ENCODE assay signal across 10 cellular contexts in the genomic region with DNA sequence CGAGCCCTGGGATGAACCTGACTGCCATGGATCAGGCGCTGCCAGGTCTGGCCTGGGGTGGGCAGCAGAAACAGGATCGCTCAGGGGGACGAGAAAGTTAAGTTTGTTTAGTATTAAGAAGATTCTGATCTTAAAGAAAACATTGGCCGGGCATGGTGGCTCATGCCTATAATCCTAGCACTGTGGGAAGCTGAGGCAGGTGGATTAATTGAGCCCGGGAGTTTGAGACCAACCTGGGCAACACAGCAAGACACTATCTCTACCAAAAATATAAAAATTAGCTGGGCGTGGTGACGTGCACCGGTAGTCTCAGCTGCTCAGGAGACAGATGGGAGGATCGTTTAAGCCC. TPM values are rescaled to one million over a fixed set of nuclear protein-coding genes. Genes with fewer than 3 reads are reported as not detected.
A peak's percentile ranks its signal among the peaks of the same experiment; 100 is the strongest.
DNase-seq lines count a peak whose midpoint lies in the region; FAIRE-seq and TF ChIP-seq lines count a peak whose summit lies in the region.
"Had no signal": no experiment of that assay in that cellular context is flagged by ENCODE, and none has a peak within 500 bp of the region (broad histone marks: within the 10 kb centered on the region; RNA-seq: fewer than 3 reads in every experiment).

No MANE protein-coding gene starts in this region.

- no peak for FAIRE-seq in H54 (lab: Jason Lieb, UNC)

- H3K36me3 Mint-ChIP-seq in HFFc6 (ENCODE audit: low read depth) (peaks cover 5% of the 10 kb centered on the region), brain (peaks cover 4% of the 10 kb centered on the region), nephron progenitor cell (ENCODE audit: low read depth) (no peaks in the 10 kb centered on the region)

- H3K4me3 ChIP-seq in AG10803 (ENCODE audit: low read length): peak overlapping the region; percentile 56

- H3K4me3 Mint-ChIP-seq in HFFc6 (peak overlapping the region; percentile 39), brain (peak overlapping the region; percentile 47 to 71 (median 55)), nephron progenitor cell (peak overlapping the region; percentile 8)

- no peak for TF ChIP-seq POLR2A in H54 (IDR thresholded peaks at IDR 0.05; ENCODE audit: low read depth, low read length)

- H3K27me3 Mint-ChIP-seq in HFFc6 (ENCODE audit: insufficient read depth) (peaks cover 7% of the 10 kb centered on the region), brain (no peaks in the 10 kb centered on the region), nephron progenitor cell (ENCODE audit: low read depth, poor library complexity) (no peaks in the 10 kb centered on the region)

- H3K27ac Mint-ChIP-seq in HFFc6 (no peak overlapping the region), brain (peak overlapping the region in 2 of 5 experiments; percentile 24 to 84), nephron progenitor cell (no peak overlapping the region)

- TF ChIP-seq CTCF in AG10803 (conservative IDR thresholded peaks at IDR 0.05; ENCODE audit: low read length) (no peak), HFFc6 (IDR thresholded peaks at IDR 0.05) (no peak), brain (conservative IDR thresholded peaks at IDR 0.05) (no peak), nephron progenitor cell (IDR thresholded peaks at IDR 0.05) (no peak)

- H3K9me3 Mint-ChIP-seq in HFFc6 (0 out of 2 replicates have a peak, but pooled peaks cover 4% of the 10 kb centered on the region), brain (peaks cover 0 to 23% (median 2%) of the 10 kb centered on the region in 5 experiments), nephron progenitor cell (peaks cover 36% of the 10 kb centered on the region)

- no peak for DNase-seq in AG10803 (ENCODE audit: low read depth)
- DNase-seq in HFFc6: no peak
- no peak for DNase-seq in nephron progenitor cell
- DNase-seq in H54 (ENCODE audit: insufficient read length, low spot score): no peak
- DNase-seq in H4 (ENCODE audit: low spot score): no peak
- no peak for DNase-seq in NCI-H2081 (lab: John Stamatoyannopoulos, UW)
- no peak for DNase-seq in DMS153 treated with DMSO at 0.1 percent for 48 hours (lab: John Stamatoyannopoulos, UW; ENCODE audit: unreplicated experiment)
- DNase-seq: cortex of kidney, T-helper 9 cell had no signal

- H3K4me1 Mint-ChIP-seq in HFFc6 (ENCODE audit: low read depth) (peaks cover 13% of the 10 kb centered on the region), brain (peaks cover 31% of the 10 kb centered on the region), nephron progenitor cell (peaks cover 17% of the 10 kb centered on the region)

RNA-seq across cellular contexts. Expression of a gene that starts 0.7 kb away (rescaled TPM):
- total RNA-seq in HFFc6 (2021; fragmentation: NEBNext Ultra II Directional; extraction: Animal tissue kit (Norgen Biotek cat#: 25700)): 1,000 to 10,000 TPM; 2,260 to 2,886 (median 2,666) TPM
- polyA plus RNA-seq in brain (ENCODE audit: insufficient read depth, low read depth, low replicate concordance): 334 TPM
- 409 and 458 TPM in 2 replicates for total RNA-seq in H4 (2014; rRNA removed; shearing (Covaris generic))

RNA-seq across cellular contexts. Expression of a gene that starts 4.0 kb away (rescaled TPM):
- 100 to 1,000 TPM in 4 of 6 experiments, 10 to 100 TPM in 2; 84.8 to 119 (median 108) TPM for total RNA-seq in HFFc6 (2021; fragmentation: NEBNext Ultra II Directional; extraction: Animal tissue kit (Norgen Biotek cat#: 25700))
- polyA plus RNA-seq in brain (ENCODE audit: insufficient read depth, low read depth, low replicate concordance): 111 TPM
- 53.3 and 69.3 TPM in 2 replicates for total RNA-seq in H4 (2014; rRNA removed; shearing (Covaris generic))

RNA-seq across cellular contexts. Expression of a gene that starts 23.0 kb away (rescaled TPM):
- 1,000 to 10,000 TPM; 1,764 to 1,978 (median 1,934) TPM for total RNA-seq in HFFc6 (2021; fragmentation: NEBNext Ultra II Directional; extraction: Animal tissue kit (Norgen Biotek cat#: 25700))
- polyA plus RNA-seq in brain (ENCODE audit: insufficient read depth, low read depth, low replicate concordance): 5,372 TPM
- 5,829 and 6,316 TPM in 2 replicates for total RNA-seq in H4 (2014; rRNA removed; shearing (Covaris generic))

RNA-seq across cellular contexts. Expression of a gene that starts 33.9 kb away (rescaled TPM):
- total RNA-seq in HFFc6 (2021; fragmentation: NEBNext Ultra II Directional; extraction: Animal tissue kit (Norgen Biotek cat#: 25700)): 10 to 100 TPM; 74.8 to 96.3 (median 87.4) TPM
- polyA plus RNA-seq in brain (ENCODE audit: insufficient read depth, low read depth, low replicate concordance): 30.0 TPM
- 19.4 and 21.8 TPM in 2 replicates for total RNA-seq in H4 (2014; rRNA removed; shearing (Covaris generic))

RNA-seq across cellular contexts. Expression of a gene that starts 36.2 kb away (rescaled TPM):
- total RNA-seq in HFFc6 (2021; fragmentation: NEBNext Ultra II Directional; extraction: Animal tissue kit (Norgen Biotek cat#: 25700)): 10 to 100 TPM; 13.0 to 17.3 (median 15.1) TPM
- polyA plus RNA-seq in brain (ENCODE audit: insufficient read depth, low read depth, low replicate concordance): 23.3 TPM
- 15.1 and 15.3 TPM in 2 replicates for total RNA-seq in H4 (2014; rRNA removed; shearing (Covaris generic))
